Comparison of ENCODE assay signal across 24 cellular contexts in genomic region chr18:2112435-2113045, GRCh38.
DNase-seq lines count a peak whose midpoint lies in the region; ATAC-seq and TF ChIP-seq lines count a peak whose summit lies in the region.
"Had no signal": no experiment of that assay in that cellular context is flagged by ENCODE, and none has a peak within 500 bp of the region (broad histone marks: within the 10 kb centered on the region; RNA-seq: fewer than 3 reads in every experiment).

No MANE protein-coding gene starts in this region.

- no TSS peak for BruUV-seq in PC-3 (replicated peaks; lab: Mats Ljungman, UMichigan)

- no peaks in the 10 kb centered on the region for H4K20me1 ChIP-seq in PC-3 (ENCODE audit: low read length)

- H3K27ac ChIP-seq in PC-3 (ENCODE audit: low read length) (peak overlapping the region; percentile 55), mesenchymal stem cell (ENCODE audit: low read length, poor library complexity, severe bottlenecking) (peak overlapping the region; percentile 57)
- H3K27ac ChIP-seq: gastroesophageal sphincter, KMS-11, neutrophil, prostate gland, testis had no signal

- H3K27me3 ChIP-seq in PC-3 (ENCODE audit: low read length) (no peaks in the 10 kb centered on the region), mesenchymal stem cell (ENCODE audit: control insufficient read depth in 1 of 2, insufficient read depth in 1 of 2, low read length in 2 of 2) (no peaks in the 10 kb centered on the region)
- H3K27me3 ChIP-seq: testis had no signal

- no peak overlapping the region for H2BK120ac ChIP-seq in mesenchymal stem cell (ENCODE audit: low read depth, low read length)

- no peak overlapping the region for H2BK12ac ChIP-seq in mesenchymal stem cell (ENCODE audit: low read length in 2 of 2)

- H2BK15ac ChIP-seq in mesenchymal stem cell (ENCODE audit: low read depth, poor library complexity, severe bottlenecking): no peak overlapping the region

- peak overlapping the region; percentile 4 for H2AK5ac ChIP-seq in mesenchymal stem cell (ENCODE audit: low read length, severe bottlenecking)

- intact Hi-C loops in PC-3 (cut with micrococcal nuclease): loop anchor here (1.0 to 10.0 kb wide), 2 partner anchors 35 to 1248 kb away; no protein-coding TSS in a partner anchor

- H3K9ac ChIP-seq in PC-3 (ENCODE audit: low read length) (no peak overlapping the region), mesenchymal stem cell (ENCODE audit: low read length) (no peak overlapping the region)
- H3K9ac ChIP-seq: KMS-11 had no signal

- POLR2A ChIA-PET in PC-3 (lab: Charles Lee; ENCODE audit: unreplicated experiment): interaction anchor here (0.6 to 0.9 kb wide), 6 partner anchors 8 to 291 kb away, joined by 3 to 11 read pairs (median 3); no protein-coding TSS in a partner anchor

- CTCF ChIA-PET in PC-3 (lab: Charles Lee): interaction anchor here (0.7 to 1.5 kb wide), 3 partner anchors 9 to 111 kb away, joined by 3 to 7 read pairs (median 5); no protein-coding TSS in a partner anchor

- peak; percentile 43 for DNase-seq in ELR (ENCODE audit: low read depth)
- peak; percentile 81 for DNase-seq in PC-3
- peak; percentile 21 for DNase-seq in astrocyte of the spinal cord (ENCODE audit: low read depth, low spot score)
- no peak for DNase-seq in mesenchymal stem cell
- no peak for DNase-seq in retina
- no peak for DNase-seq in hepatic stellate cell (ENCODE audit: low spot score)
- DNase-seq: activated B cell treated with CpG ODN at 0.5 μM for 24 hours; CD8-positive, alpha-beta T cell; hippocampal formation; NCI-H146; NCI-H2107; NCI-H446 treated with DMSO at 0.1 percent for 48 hours; OCI-M1; SHP77; stimulated activated naive CD4-positive, alpha-beta T cell treated with Interleukin-2 at 50 U/mL for 16 hours; T1000; testis had no signal

- no peaks in the 10 kb centered on the region for H3K9me3 ChIP-seq in PC-3 (ENCODE audit: low read length)
- H3K9me3 ChIP-seq in mesenchymal stem cell (ENCODE audit: control insufficient read depth, low read length): no peaks in the 10 kb centered on the region
- H3K9me3 ChIP-seq: gastroesophageal sphincter, neutrophil, prostate gland, testis had no signal

- H3K23ac ChIP-seq in mesenchymal stem cell (ENCODE audit: low read length in 2 of 2): no peak overlapping the region

- H3F3A ChIP-seq in PC-3 (ENCODE audit: low read length, unreplicated experiment): no peaks in the 10 kb centered on the region

- no peak overlapping the region for H3K14ac ChIP-seq in mesenchymal stem cell (ENCODE audit: low read length in 2 of 2)

- no peak for TF ChIP-seq CTCF in PC-3 (conservative IDR thresholded peaks at IDR 0.05; ENCODE audit: low read depth, low read length)
- TF ChIP-seq CTCF in astrocyte of the spinal cord (IDR thresholded peaks at IDR 0.05; ENCODE audit: low read depth, low read length): no peak

- H3K36me3 ChIP-seq in PC-3 (ENCODE audit: low read depth, low read length) (no peaks in the 10 kb centered on the region), mesenchymal stem cell (ENCODE audit: control insufficient read depth in 1 of 2, insufficient read depth in 2 of 2, low read depth in 1 of 2, low read length in 2 of 2) (no peaks in the 10 kb centered on the region)
- H3K36me3 ChIP-seq: gastroesophageal sphincter, neutrophil, prostate gland had no signal

- no peak overlapping the region for H3K18ac ChIP-seq in mesenchymal stem cell (ENCODE audit: low read depth in 1 of 2, low read length in 2 of 2)

- peak overlapping the region; percentile 40 for H2BK5ac ChIP-seq in mesenchymal stem cell (ENCODE audit: low read depth, low read length, poor library complexity, severe bottlenecking)

- H3K4ac ChIP-seq in mesenchymal stem cell (ENCODE audit: low read depth in 1 of 2, low read length in 2 of 2): no peak overlapping the region

- H3K79me1 ChIP-seq in mesenchymal stem cell (replicated peaks; ENCODE audit: low read length, poor library complexity, severe bottlenecking): no peaks in the 10 kb centered on the region

- WGBS in mesenchymal stem cell: 75% methylated on average over 5 of the region's 8 CpGs

- H3K4me1 ChIP-seq in PC-3 (ENCODE audit: insufficient read depth, low read length) (peaks cover 37% of the 10 kb centered on the region), mesenchymal stem cell (ENCODE audit: control insufficient read depth, insufficient read depth, low read depth, low read length) (peaks cover 11% of the 10 kb centered on the region)
- H3K4me1 ChIP-seq: gastroesophageal sphincter, prostate gland, testis had no signal

- in situ Hi-C loops in astrocyte of the spinal cord (cut with HindIII; ENCODE audit: low sequenced_read_pairs): no loop called here

- H3K4me3 ChIP-seq in PC-3 (ENCODE audit: low read length) (peak overlapping the region; percentile 44), astrocyte of the spinal cord (ENCODE audit: low read depth, low read length) (no peak overlapping the region), mesenchymal stem cell (ENCODE audit: insufficient read depth in 1 of 2, low read depth in 1 of 2, low read length in 2 of 2) (no peak overlapping the region)
- H3K4me3 ChIP-seq: gastroesophageal sphincter, prostate gland, testis had no signal

- ATAC-seq in PC-3 (peak; percentile 75), HG02678 (IDR thresholded peaks at IDR 0.05; ENCODE audit: unreplicated experiment) (no peak), HG03139 (IDR thresholded peaks at IDR 0.05; ENCODE audit: unreplicated experiment) (no peak)
- ATAC-seq: CD8-positive, alpha-beta T cell; gastroesophageal sphincter; left lobe of liver had no signal

- no peak overlapping the region for H4K8ac ChIP-seq in mesenchymal stem cell (ENCODE audit: low read length)

- H2AFZ ChIP-seq in PC-3 (ENCODE audit: low read length) (peak overlapping the region; percentile 65), mesenchymal stem cell (ENCODE audit: low read depth, low read length) (no peak overlapping the region)

- no peaks in the 10 kb centered on the region for H3K79me2 ChIP-seq in PC-3 (ENCODE audit: low read length)

- H3K9me2 ChIP-seq in PC-3 (replicated peaks; ENCODE audit: low read length): no peaks in the 10 kb centered on the region

- H3K4me2 ChIP-seq in PC-3 (ENCODE audit: low read length): peak overlapping the region; percentile 76
- no peak overlapping the region for H3K4me2 ChIP-seq in mesenchymal stem cell (ENCODE audit: low read length, poor library complexity, severe bottlenecking)
- H3K4me2 ChIP-seq: KMS-11 had no signal

- H4K91ac ChIP-seq in mesenchymal stem cell (ENCODE audit: low read length): no peak overlapping the region

Comparison
In these comparisons a context has a peak if more than half of its experiments do, and no peak if none do; other contexts are left out.
1. DNase-seq: peak in ELR (single experiment), PC-3 (single experiment) and astrocyte of the spinal cord (single experiment); none in mesenchymal stem cell (single experiment), retina (single experiment) and hepatic stellate cell (single experiment).